ENCODE assay signal across 1 cellular context in genomic region chr12:1644523-1645438, GRCh38.
TF ChIP-seq lines count a peak whose summit lies in the region.

No MANE protein-coding gene starts in this region.

TF ChIP-seq in WTC11, 78 proteins besides CTCF, POLR2A, EP300 and RAD21 (continued from another document):
- no peak for TF ChIP-seq PREB (CRISPR knock-in tag; IDR thresholded peaks at IDR 0.05; ENCODE audit: borderline replicate concordance)
- TF ChIP-seq TCF7 (CRISPR knock-in tag; IDR thresholded peaks at IDR 0.05; ENCODE audit: low read depth), result no peak
- TF ChIP-seq FOXK1 (CRISPR knock-in tag; IDR thresholded peaks at IDR 0.05), result no peak
- TF ChIP-seq CREM (CRISPR knock-in tag; IDR thresholded peaks at IDR 0.05), result no peak
- TF ChIP-seq NR3C1 (CRISPR knock-in tag; conservative IDR thresholded peaks at IDR 0.05; ENCODE audit: low read depth), result no peak
- TF ChIP-seq ATF1 (CRISPR knock-in tag; IDR thresholded peaks at IDR 0.05), result no peak
- no peak for TF ChIP-seq CDX4 (CRISPR knock-in tag; IDR thresholded peaks at IDR 0.05; ENCODE audit: borderline replicate concordance)
- no peak for TF ChIP-seq ZNF423 (CRISPR knock-in tag; IDR thresholded peaks at IDR 0.05)
- TF ChIP-seq ZNF416 (CRISPR knock-in tag; IDR thresholded peaks at IDR 0.05), result no peak
- no peak for TF ChIP-seq HMGA2 (CRISPR knock-in tag; IDR thresholded peaks at IDR 0.05)
- TF ChIP-seq ELF4 (CRISPR knock-in tag; IDR thresholded peaks at IDR 0.05; ENCODE audit: low read depth), result no peak
- TF ChIP-seq USF1 (CRISPR knock-in tag; IDR thresholded peaks at IDR 0.05), result no peak
